1 cellular context compared by ENCODE assay signal in genomic region chr1:114756009-114756892, GRCh38.
TF ChIP-seq lines count a peak whose summit lies in the region.

No MANE protein-coding gene starts in this region.

TF ChIP-seq in K562, 482 proteins besides CTCF, POLR2A, EP300 and RAD21:
- TF ChIP-seq, protein P1, sequence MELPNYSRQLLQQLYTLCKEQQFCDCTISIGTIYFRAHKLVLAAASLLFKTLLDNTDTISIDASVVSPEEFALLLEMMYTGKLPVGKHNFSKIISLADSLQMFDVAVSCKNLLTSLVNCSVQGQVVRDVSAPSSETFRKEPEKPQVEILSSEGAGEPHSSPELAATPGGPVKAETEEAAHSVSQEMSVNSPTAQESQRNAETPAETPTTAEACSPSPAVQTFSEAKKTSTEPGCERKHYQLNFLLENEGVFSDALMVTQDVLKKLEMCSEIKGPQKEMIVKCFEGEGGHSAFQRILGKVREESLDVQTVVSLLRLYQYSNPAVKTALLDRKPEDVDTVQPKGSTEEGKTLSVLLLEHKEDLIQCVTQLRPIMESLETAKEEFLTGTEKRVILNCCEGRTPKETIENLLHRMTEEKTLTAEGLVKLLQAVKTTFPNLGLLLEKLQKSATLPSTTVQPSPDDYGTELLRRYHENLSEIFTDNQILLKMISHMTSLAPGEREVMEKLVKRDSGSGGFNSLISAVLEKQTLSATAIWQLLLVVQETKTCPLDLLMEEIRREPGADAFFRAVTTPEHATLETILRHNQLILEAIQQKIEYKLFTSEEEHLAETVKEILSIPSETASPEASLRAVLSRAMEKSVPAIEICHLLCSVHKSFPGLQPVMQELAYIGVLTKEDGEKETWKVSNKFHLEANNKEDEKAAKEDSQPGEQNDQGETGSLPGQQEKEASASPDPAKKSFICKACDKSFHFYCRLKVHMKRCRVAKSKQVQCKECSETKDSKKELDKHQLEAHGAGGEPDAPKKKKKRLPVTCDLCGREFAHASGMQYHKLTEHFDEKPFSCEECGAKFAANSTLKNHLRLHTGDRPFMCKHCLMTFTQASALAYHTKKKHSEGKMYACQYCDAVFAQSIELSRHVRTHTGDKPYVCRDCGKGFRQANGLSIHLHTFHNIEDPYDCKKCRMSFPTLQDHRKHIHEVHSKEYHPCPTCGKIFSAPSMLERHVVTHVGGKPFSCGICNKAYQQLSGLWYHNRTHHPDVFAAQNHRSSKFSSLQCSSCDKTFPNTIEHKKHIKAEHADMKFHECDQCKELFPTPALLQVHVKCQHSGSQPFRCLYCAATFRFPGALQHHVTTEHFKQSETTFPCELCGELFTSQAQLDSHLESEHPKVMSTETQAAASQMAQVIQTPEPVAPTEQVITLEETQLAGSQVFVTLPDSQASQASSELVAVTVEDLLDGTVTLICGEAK (IDR thresholded peaks at IDR 0.05): 0 out of 2 replicates have a peak, but pooled peaks have one; percentile 11
- TF ChIP-seq, protein P1 (CRISPR knock-in tag; IDR thresholded peaks at IDR 0.05): no peak
- TF ChIP-seq RB1 (IDR thresholded peaks at IDR 0.05; ENCODE audit: low read depth): no peak
- TF ChIP-seq CHD1 (IDR thresholded peaks at IDR 0.05; ENCODE audit: low read length): no peak
- TF ChIP-seq HNRNPLL (IDR thresholded peaks at IDR 0.05; ENCODE audit: low read depth, low read length, poor library complexity, severe bottlenecking): no peak
- TF ChIP-seq MAZ (CRISPR knock-in tag; conservative IDR thresholded peaks at IDR 0.05 in 1 of 2, IDR thresholded peaks at IDR 0.05 in 1 of 2): 0 out of 4 replicates have a peak, but pooled peaks of 1 of the 2 experiments have one; percentile 18
- TF ChIP-seq NFATC3 (IDR thresholded peaks at IDR 0.05): no peak
- no peak for TF ChIP-seq KHSRP (IDR thresholded peaks at IDR 0.05)
- TF ChIP-seq, protein P2, sequence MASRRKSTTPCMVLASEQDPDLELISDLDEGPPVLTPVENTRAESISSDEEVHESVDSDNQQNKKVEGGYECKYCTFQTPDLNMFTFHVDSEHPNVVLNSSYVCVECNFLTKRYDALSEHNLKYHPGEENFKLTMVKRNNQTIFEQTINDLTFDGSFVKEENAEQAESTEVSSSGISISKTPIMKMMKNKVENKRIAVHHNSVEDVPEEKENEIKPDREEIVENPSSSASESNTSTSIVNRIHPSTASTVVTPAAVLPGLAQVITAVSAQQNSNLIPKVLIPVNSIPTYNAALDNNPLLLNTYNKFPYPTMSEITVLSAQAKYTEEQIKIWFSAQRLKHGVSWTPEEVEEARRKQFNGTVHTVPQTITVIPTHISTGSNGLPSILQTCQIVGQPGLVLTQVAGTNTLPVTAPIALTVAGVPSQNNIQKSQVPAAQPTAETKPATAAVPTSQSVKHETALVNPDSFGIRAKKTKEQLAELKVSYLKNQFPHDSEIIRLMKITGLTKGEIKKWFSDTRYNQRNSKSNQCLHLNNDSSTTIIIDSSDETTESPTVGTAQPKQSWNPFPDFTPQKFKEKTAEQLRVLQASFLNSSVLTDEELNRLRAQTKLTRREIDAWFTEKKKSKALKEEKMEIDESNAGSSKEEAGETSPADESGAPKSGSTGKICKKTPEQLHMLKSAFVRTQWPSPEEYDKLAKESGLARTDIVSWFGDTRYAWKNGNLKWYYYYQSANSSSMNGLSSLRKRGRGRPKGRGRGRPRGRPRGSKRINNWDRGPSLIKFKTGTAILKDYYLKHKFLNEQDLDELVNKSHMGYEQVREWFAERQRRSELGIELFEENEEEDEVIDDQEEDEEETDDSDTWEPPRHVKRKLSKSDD (conservative IDR thresholded peaks at IDR 0.05; ENCODE audit: low read length): no peak
- TF ChIP-seq MCM5 (IDR thresholded peaks at IDR 0.05; ENCODE audit: low read depth): no peak
- peak; percentile 16; the same call in 1 of the 2 replicates for TF ChIP-seq C11orf30 (IDR thresholded peaks at IDR 0.05; ENCODE audit: low read depth)
- TF ChIP-seq ELF4 (CRISPR knock-in tag; IDR thresholded peaks at IDR 0.05): no peak
- no peak for TF ChIP-seq BHLHE40 (IDR thresholded peaks at IDR 0.05; ENCODE audit: low read length)
- TF ChIP-seq THRB (CRISPR knock-in tag; conservative IDR thresholded peaks at IDR 0.05): no peak
- TF ChIP-seq, protein P3, sequence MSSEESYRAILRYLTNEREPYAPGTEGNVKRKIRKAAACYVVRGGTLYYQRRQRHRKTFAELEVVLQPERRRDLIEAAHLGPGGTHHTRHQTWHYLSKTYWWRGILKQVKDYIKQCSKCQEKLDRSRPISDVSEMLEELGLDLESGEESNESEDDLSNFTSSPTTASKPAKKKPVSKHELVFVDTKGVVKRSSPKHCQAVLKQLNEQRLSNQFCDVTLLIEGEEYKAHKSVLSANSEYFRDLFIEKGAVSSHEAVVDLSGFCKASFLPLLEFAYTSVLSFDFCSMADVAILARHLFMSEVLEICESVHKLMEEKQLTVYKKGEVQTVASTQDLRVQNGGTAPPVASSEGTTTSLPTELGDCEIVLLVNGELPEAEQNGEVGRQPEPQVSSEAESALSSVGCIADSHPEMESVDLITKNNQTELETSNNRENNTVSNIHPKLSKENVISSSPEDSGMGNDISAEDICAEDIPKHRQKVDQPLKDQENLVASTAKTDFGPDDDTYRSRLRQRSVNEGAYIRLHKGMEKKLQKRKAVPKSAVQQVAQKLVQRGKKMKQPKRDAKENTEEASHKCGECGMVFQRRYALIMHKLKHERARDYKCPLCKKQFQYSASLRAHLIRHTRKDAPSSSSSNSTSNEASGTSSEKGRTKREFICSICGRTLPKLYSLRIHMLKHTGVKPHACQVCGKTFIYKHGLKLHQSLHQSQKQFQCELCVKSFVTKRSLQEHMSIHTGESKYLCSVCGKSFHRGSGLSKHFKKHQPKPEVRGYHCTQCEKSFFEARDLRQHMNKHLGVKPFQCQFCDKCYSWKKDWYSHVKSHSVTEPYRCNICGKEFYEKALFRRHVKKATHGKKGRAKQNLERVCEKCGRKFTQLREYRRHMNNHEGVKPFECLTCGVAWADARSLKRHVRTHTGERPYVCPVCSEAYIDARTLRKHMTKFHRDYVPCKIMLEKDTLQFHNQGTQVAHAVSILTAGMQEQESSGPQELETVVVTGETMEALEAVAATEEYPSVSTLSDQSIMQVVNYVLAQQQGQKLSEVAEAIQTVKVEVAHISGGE (CRISPR knock-in tag; IDR thresholded peaks at IDR 0.05): no peak
- TF ChIP-seq YY1 (IDR thresholded peaks at IDR 0.05; ENCODE audit: borderline replicate concordance in 1 of 3, control insufficient read depth in 1 of 3, extremely low read depth in 1 of 3, insufficient read depth in 3 of 3, insufficient read length in 1 of 3, insufficient replicate concordance in 2 of 3, low read depth in 1 of 3, low read length in 2 of 3): peak in 1 of 3 experiments; percentile 45
- no peak for TF ChIP-seq SRSF7 (optimal IDR thresholded peaks at IDR 0.05; ENCODE audit: low read depth, low read length)
- no peak for TF ChIP-seq SMARCA5 (IDR thresholded peaks at IDR 0.05)
- TF ChIP-seq MED1 (CRISPR knock-in tag; IDR thresholded peaks at IDR 0.05; ENCODE audit: borderline replicate concordance): no peak
- no peak for TF ChIP-seq ZKSCAN1 (IDR thresholded peaks at IDR 0.05; ENCODE audit: low read depth, low read length)
- 0 out of 2 replicates have a peak, but pooled peaks have one; percentile 1 for TF ChIP-seq RBFOX2 (IDR thresholded peaks at IDR 0.05; ENCODE audit: low read depth, low read length)
- TF ChIP-seq ZNF311 (CRISPR knock-in tag; IDR thresholded peaks at IDR 0.05): no peak
- TF ChIP-seq RBM25 (IDR thresholded peaks at IDR 0.05; ENCODE audit: low read depth, low read length, severe bottlenecking): peak; percentile 81
- TF ChIP-seq SREBF2 (CRISPR knock-in tag; IDR thresholded peaks at IDR 0.05): no peak
- TF ChIP-seq POLR3A (IDR thresholded peaks at IDR 0.05; ENCODE audit: borderline replicate concordance, extremely low read depth, insufficient read depth, insufficient read length): no peak
- TF ChIP-seq TAF9B (IDR thresholded peaks at IDR 0.05; ENCODE audit: partially characterized antibody): no peak
- TF ChIP-seq ID3 (CRISPR knock-in tag; IDR thresholded peaks at IDR 0.05): no peak
- 0 out of 2 replicates have a peak, but pooled peaks have one; percentile 34 for TF ChIP-seq ID3 (tag; IDR thresholded peaks at IDR 0.05)
- no peak for TF ChIP-seq KLF13 (tag; IDR thresholded peaks at IDR 0.05; ENCODE audit: borderline replicate concordance, low read depth)
